Comparison of ENCODE assay signal across 12 cellular contexts in the genomic region with DNA sequence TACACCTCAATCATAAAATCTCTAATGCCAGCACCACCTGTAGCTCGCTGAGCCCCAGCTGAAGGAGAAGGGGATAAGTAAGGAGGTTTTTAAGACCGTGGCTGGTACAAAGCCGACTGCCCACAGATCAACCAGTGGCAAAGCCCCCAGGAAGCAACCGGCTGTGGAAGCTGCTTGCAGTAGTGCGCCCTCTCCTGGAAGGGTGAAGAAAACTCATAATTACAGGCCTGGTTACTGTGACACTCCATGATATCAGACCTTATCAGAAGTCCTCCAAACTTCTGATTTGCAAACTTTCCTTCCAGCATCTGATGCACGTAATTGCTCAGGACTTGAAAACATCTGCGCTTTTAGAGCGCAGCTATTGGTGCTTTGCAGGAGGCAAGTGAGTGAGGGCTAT.
DNase-seq lines count a peak whose midpoint lies in the region; ATAC-seq and TF ChIP-seq lines count a peak whose summit lies in the region.
"Had no signal": no experiment of that assay in that cellular context is flagged by ENCODE, and none has a peak within 500 bp of the region (broad histone marks: within the 10 kb centered on the region; RNA-seq: fewer than 3 reads in every experiment).

No MANE protein-coding gene starts in this region.

- 74% methylated on average over 8 of the region's 8 CpGs for WGBS in mesenchymal stem cell

- no peak overlapping the region for H2BK5ac ChIP-seq in mesenchymal stem cell (ENCODE audit: low read depth, low read length, poor library complexity, severe bottlenecking)

- no peak overlapping the region for H3K18ac ChIP-seq in mesenchymal stem cell (ENCODE audit: low read depth in 1 of 2, low read length in 2 of 2)

- DNase-seq in activated CD4-positive, alpha-beta T cell treated with anti-CD3 and anti-CD28 coated beads for 36 hours, result peak; percentile 27
- no peak for DNase-seq in activated CD4-positive, alpha-beta T cell treated with anti-CD3 and anti-CD28 coated beads for 4 hours
- DNase-seq in HuH-7 (ENCODE audit: low spot score) (peak; percentile 8), neural crest cell (ENCODE audit: low read depth, low spot score) (no peak), posterior cingulate gyrus (no peak), mesenchymal stem cell (no peak)
- DNase-seq in activated naive CD8-positive, alpha-beta T cell treated with anti-CD3 and anti-CD28 coated beads for 36 hours, result peak; percentile 2
- DNase-seq in stimulated activated naive CD4-positive, alpha-beta T cell treated with Interleukin-2 at 50 U/mL for 16 hours (lab: John Stamatoyannopoulos, UW), result no peak
- DNase-seq: naive B cell, NCI-H226, T-helper 2 cell had no signal

- peak; percentile 39 for TF ChIP-seq CTCF in neural crest cell (conservative IDR thresholded peaks at IDR 0.05)

- H3K4me1 ChIP-seq in mesenchymal stem cell (ENCODE audit: control insufficient read depth, insufficient read depth, low read depth, low read length), result no peaks in the 10 kb centered on the region

- no peak overlapping the region for H2AK5ac ChIP-seq in mesenchymal stem cell (ENCODE audit: low read length, severe bottlenecking)

- no peak overlapping the region for H3K23ac ChIP-seq in mesenchymal stem cell (ENCODE audit: low read length in 2 of 2)

- POLR2A ChIA-PET in activated CD4-positive, alpha-beta T cell treated with anti-CD3 and anti-CD28 coated beads for 36 hours (lab: Charles Lee), result no interaction called here

- H3K4ac ChIP-seq in mesenchymal stem cell (ENCODE audit: low read depth in 1 of 2, low read length in 2 of 2), result no peak overlapping the region

- no peaks in the 10 kb centered on the region for H3K36me3 Mint-ChIP-seq in activated CD4-positive, alpha-beta T cell treated with anti-CD3 and anti-CD28 coated beads for 36 hours (ENCODE audit: low read depth)
- H3K36me3 Mint-ChIP-seq in activated naive CD8-positive, alpha-beta T cell treated with anti-CD3 and anti-CD28 coated beads for 36 hours, result peaks cover 1% of the 10 kb centered on the region
- peaks cover 2% of the 10 kb centered on the region for H3K36me3 Mint-ChIP-seq in neural crest cell (ENCODE audit: low read depth)

- ATAC-seq in activated CD4-positive, alpha-beta T cell treated with anti-CD3 and anti-CD28 coated beads for 36 hours, result no peak
- ATAC-seq: activated T-helper 17 cell treated with anti-CD3 and anti-CD28 coated beads, Interleukin-2, amount 50 U/mL, for 72 hours had no signal

- H3K27ac Mint-ChIP-seq in activated CD4-positive, alpha-beta T cell treated with anti-CD3 and anti-CD28 coated beads for 36 hours, result no peak overlapping the region
- H3K27ac Mint-ChIP-seq in activated naive CD8-positive, alpha-beta T cell treated with anti-CD3 and anti-CD28 coated beads for 36 hours, result no peak overlapping the region
- no peak overlapping the region for H3K27ac Mint-ChIP-seq in neural crest cell (ENCODE audit: unreplicated experiment)
- H3K27ac Mint-ChIP-seq: activated T-helper 17 cell treated with anti-CD3 and anti-CD28 coated beads, Interleukin-2, amount 50 U/mL, for 72 hours had no signal

- H2BK120ac ChIP-seq in mesenchymal stem cell (ENCODE audit: low read depth, low read length), result no peak overlapping the region

- CTCF ChIA-PET in activated CD4-positive, alpha-beta T cell treated with anti-CD3 and anti-CD28 coated beads for 36 hours (lab: Charles Lee), result interaction anchor here (0.6 to 8.2 kb wide), 3 partner anchors 58 to 155 kb away, joined by 3 to 213 read pairs (median 5); no protein-coding TSS in a partner anchor

- no peak overlapping the region for H3K14ac ChIP-seq in mesenchymal stem cell (ENCODE audit: low read length in 2 of 2)

- no peak overlapping the region for H3K4me2 ChIP-seq in mesenchymal stem cell (ENCODE audit: low read length, poor library complexity, severe bottlenecking)

- peaks cover 4% of the 10 kb centered on the region for H3K9me3 ChIP-seq in mesenchymal stem cell (ENCODE audit: control insufficient read depth, low read length)

- H3K27me3 Mint-ChIP-seq in activated CD4-positive, alpha-beta T cell treated with anti-CD3 and anti-CD28 coated beads for 36 hours, result peaks cover 7% of the 10 kb centered on the region
- H3K27me3 Mint-ChIP-seq in activated naive CD8-positive, alpha-beta T cell treated with anti-CD3 and anti-CD28 coated beads for 36 hours, result peaks cover 4% of the 10 kb centered on the region
- no peaks in the 10 kb centered on the region for H3K27me3 Mint-ChIP-seq in neural crest cell (ENCODE audit: low read depth)

- H3K4me3 ChIP-seq in mesenchymal stem cell (ENCODE audit: insufficient read depth in 1 of 2, low read depth in 1 of 2, low read length in 2 of 2), result no peak overlapping the region

- no peak overlapping the region for H4K8ac ChIP-seq in mesenchymal stem cell (ENCODE audit: low read length)

- H3K27ac ChIP-seq in mesenchymal stem cell (ENCODE audit: low read length, poor library complexity, severe bottlenecking), result no peak overlapping the region

- H3K4me3 Mint-ChIP-seq in activated CD4-positive, alpha-beta T cell treated with anti-CD3 and anti-CD28 coated beads for 36 hours, result no peak overlapping the region
- no peak overlapping the region for H3K4me3 Mint-ChIP-seq in activated naive CD8-positive, alpha-beta T cell treated with anti-CD3 and anti-CD28 coated beads for 36 hours
- H3K4me3 Mint-ChIP-seq in neural crest cell, result no peak overlapping the region
- H3K4me3 Mint-ChIP-seq: activated T-helper 17 cell treated with anti-CD3 and anti-CD28 coated beads, Interleukin-2, amount 50 U/mL, for 72 hours; naive B cell had no signal

- H3K9me3 Mint-ChIP-seq in activated CD4-positive, alpha-beta T cell treated with anti-CD3 and anti-CD28 coated beads for 36 hours (ENCODE audit: low read depth), result peaks cover 2% of the 10 kb centered on the region
- peaks cover 6% of the 10 kb centered on the region for H3K9me3 Mint-ChIP-seq in activated naive CD8-positive, alpha-beta T cell treated with anti-CD3 and anti-CD28 coated beads for 36 hours
- H3K9me3 Mint-ChIP-seq in neural crest cell, result peaks cover 10% of the 10 kb centered on the region
- H3K9me3 Mint-ChIP-seq: activated T-helper 17 cell treated with anti-CD3 and anti-CD28 coated beads, Interleukin-2, amount 50 U/mL, for 72 hours had no signal

- H3K9ac ChIP-seq in mesenchymal stem cell (ENCODE audit: low read length), result no peak overlapping the region

- no peak overlapping the region for H2BK12ac ChIP-seq in mesenchymal stem cell (ENCODE audit: low read length in 2 of 2)

- H2AFZ ChIP-seq in mesenchymal stem cell (ENCODE audit: low read depth, low read length), result no peak overlapping the region

- H3K27me3 ChIP-seq in mesenchymal stem cell (ENCODE audit: control insufficient read depth in 1 of 2, insufficient read depth in 1 of 2, low read length in 2 of 2), result no peaks in the 10 kb centered on the region

- no peak overlapping the region for H4K91ac ChIP-seq in mesenchymal stem cell (ENCODE audit: low read length)

- H3K36me3 ChIP-seq in mesenchymal stem cell (ENCODE audit: control insufficient read depth in 1 of 2, insufficient read depth in 2 of 2, low read depth in 1 of 2, low read length in 2 of 2), result no peaks in the 10 kb centered on the region

- intact Hi-C loops in activated CD4-positive, alpha-beta T cell treated with anti-CD3 and anti-CD28 coated beads for 36 hours (cut with DNase I, micrococcal nuclease), result loop anchor here in 1 of 2 experiments (10.0 kb wide), 1 partner anchor 247 kb away; no protein-coding TSS in a partner anchor
- intact Hi-C loops in posterior cingulate gyrus (cut with DNase I), result no loop called here

- peaks cover 2% of the 10 kb centered on the region for H3K4me1 Mint-ChIP-seq in activated CD4-positive, alpha-beta T cell treated with anti-CD3 and anti-CD28 coated beads for 36 hours
- H3K4me1 Mint-ChIP-seq in activated naive CD8-positive, alpha-beta T cell treated with anti-CD3 and anti-CD28 coated beads for 36 hours, result no peaks in the 10 kb centered on the region
- no peaks in the 10 kb centered on the region for H3K4me1 Mint-ChIP-seq in neural crest cell
- H3K4me1 Mint-ChIP-seq: activated T-helper 17 cell treated with anti-CD3 and anti-CD28 coated beads, Interleukin-2, amount 50 U/mL, for 72 hours had no signal

- no peak overlapping the region for H2BK15ac ChIP-seq in mesenchymal stem cell (ENCODE audit: low read depth, poor library complexity, severe bottlenecking)

- no peaks in the 10 kb centered on the region for H3K79me1 ChIP-seq in mesenchymal stem cell (replicated peaks; ENCODE audit: low read length, poor library complexity, severe bottlenecking)

Comparison
In these comparisons a context has a peak if more than half of its experiments do, and no peak if none do; other contexts are left out.
1. DNase-seq: peak in activated CD4-positive, alpha-beta T cell treated with anti-CD3 and anti-CD28 coated beads for 36 hours (single experiment), HuH-7 (single experiment) and activated naive CD8-positive, alpha-beta T cell treated with anti-CD3 and anti-CD28 coated beads for 36 hours (single experiment); none in activated CD4-positive, alpha-beta T cell treated with anti-CD3 and anti-CD28 coated beads for 4 hours (0 of 2), neural crest cell (single experiment), posterior cingulate gyrus (0 of 10), stimulated activated naive CD4-positive, alpha-beta T cell treated with Interleukin-2 at 50 U/mL for 16 hours (single experiment) and mesenchymal stem cell (single experiment).